ENCODE assay signal across 1 cellular context in genomic region chr2:159396796-159397195, GRCh38.
TF ChIP-seq lines count a peak whose summit lies in the region.

No MANE protein-coding gene starts in this region.

TF ChIP-seq in IMR-90, 13 proteins besides CTCF, POLR2A, EP300 and RAD21 (continued from another document):
- TF ChIP-seq RCOR1 (IDR thresholded peaks at IDR 0.05; ENCODE audit: insufficient replicate concordance, low read length) (no peak), NFE2L2 (IDR thresholded peaks at IDR 0.05; ENCODE audit: low read depth, low read length) (no peak), FOS (IDR thresholded peaks at IDR 0.05; ENCODE audit: low read depth, low read length) (no peak), MXI1 (IDR thresholded peaks at IDR 0.05; ENCODE audit: borderline replicate concordance, low read depth, low read length) (no peak), CEBPB (IDR thresholded peaks at IDR 0.05; ENCODE audit: low read depth, low read length) (no peak), MAFK (IDR thresholded peaks at IDR 0.05; ENCODE audit: low read depth, low read length) (no peak), RFX5 (IDR thresholded peaks at IDR 0.05; ENCODE audit: low read depth, low read length) (no peak), SMC3 (IDR thresholded peaks at IDR 0.05; ENCODE audit: low read depth, low read length) (no peak)
